8 cellular contexts compared by ENCODE assay signal in the genomic region with DNA sequence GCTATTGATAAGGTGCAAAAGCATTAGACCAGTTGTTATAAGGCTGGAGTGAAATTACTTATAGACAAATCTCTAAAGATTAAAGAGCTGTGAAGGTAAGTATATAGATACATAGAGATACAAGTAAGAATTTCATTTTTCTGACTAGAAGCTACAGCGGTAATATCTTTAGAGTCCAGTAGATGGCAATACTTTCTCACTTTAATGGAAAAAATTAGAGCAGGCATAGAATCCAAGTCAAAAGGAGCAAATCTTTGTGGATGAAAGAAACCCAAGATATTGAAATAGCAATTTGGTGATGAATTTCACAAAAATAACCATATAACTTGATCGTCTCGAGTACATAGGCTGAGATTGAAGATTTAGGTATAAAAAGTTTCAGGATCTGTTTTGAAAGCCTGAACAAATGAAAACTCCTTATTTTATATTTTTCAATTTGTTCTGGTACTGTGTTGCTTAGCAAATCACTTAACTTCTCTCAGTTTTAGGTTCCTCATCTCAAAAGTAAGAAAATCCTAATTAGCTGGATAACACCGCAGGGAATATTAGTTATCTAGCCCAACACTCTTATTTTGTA.
A peak's percentile ranks its signal among the peaks of the same experiment; 100 is the strongest.
DNase-seq lines count a peak whose midpoint lies in the region; ATAC-seq and TF ChIP-seq lines count a peak whose summit lies in the region.

No MANE protein-coding gene starts in this region.

- peaks cover 4% of the 10 kb centered on the region for H3K36me3 ChIP-seq in brain microvascular endothelial cell (replicated peaks)

- in situ Hi-C loops in GM13976 (cut with MboI; ENCODE audit: low sequenced_read_pairs, unreplicated experiment), result loop anchor here (10.0 kb wide), 2 partner anchors 248 to 418 kb away; no protein-coding TSS in a partner anchor
- in situ Hi-C loops in brain microvascular endothelial cell (cut with HindIII; ENCODE audit: low pct_ligation_motif_present, low sequenced_read_pairs), result no loop called here

- no peaks in the 10 kb centered on the region for H3K27me3 ChIP-seq in brain microvascular endothelial cell (replicated peaks)

- peak; percentile 62 for ATAC-seq in left colon
- no peak for ATAC-seq in HG03159 (IDR thresholded peaks at IDR 0.05; ENCODE audit: unreplicated experiment)
- ATAC-seq in GM18907 (IDR thresholded peaks at IDR 0.05; ENCODE audit: unreplicated experiment), result no peak
- ATAC-seq in HG02938 (IDR thresholded peaks at IDR 0.05; ENCODE audit: unreplicated experiment), result no peak

- TF ChIP-seq CTCF in GM13976 (IDR thresholded peaks at IDR 0.05; ENCODE audit: borderline replicate concordance, control extremely low read depth, extremely low read depth, insufficient read depth, missing control alignments), result peak; percentile 48
- TF ChIP-seq CTCF in brain microvascular endothelial cell (IDR thresholded peaks at IDR 0.05; ENCODE audit: low read depth, low read length, missing control alignments), result peak; percentile 13

- intact Hi-C loops in left colon (cut with DNase I, micrococcal nuclease), result loop anchor here in 1 of 2 donors (2.0 to 5.0 kb wide), 2 partner anchors 256 to 420 kb away; no protein-coding TSS in a partner anchor

- no peak overlapping the region for H3K27ac ChIP-seq in brain microvascular endothelial cell

- DNase-seq in AG08395 (ENCODE audit: low spot score) (peak; percentile 57), GM13976 (ENCODE audit: low spot score) (no peak), NCI-H446 treated with DMSO at 0.1 percent for 48 hours (lab: John Stamatoyannopoulos, UW) (peak; percentile 49), brain microvascular endothelial cell (no peak), left colon (no peak)

- no peak overlapping the region for H3K4me3 ChIP-seq in brain microvascular endothelial cell (ENCODE audit: low read depth, low read length)

Comparison
In these comparisons a context has a peak if more than half of its experiments do, and no peak if none do; other contexts are left out.
1. DNase-seq: peak in AG08395 (single experiment) and NCI-H446 treated with DMSO at 0.1 percent for 48 hours (single experiment); none in GM13976 (single experiment), brain microvascular endothelial cell (single experiment) and left colon (0 of 2).